Comparison of ENCODE assay signal across 19 cellular contexts in genomic region chr4:166144607-166145006, GRCh38.
DNase-seq lines count a peak whose midpoint lies in the region; ATAC-seq and FAIRE-seq lines count a peak whose summit lies in the region.
"Had no signal": no experiment of that assay in that cellular context is flagged by ENCODE, and none has a peak within 500 bp of the region (broad histone marks: within the 10 kb centered on the region; RNA-seq: fewer than 3 reads in every experiment).

No MANE protein-coding gene starts in this region.

- ATAC-seq in GM19452 (IDR thresholded peaks at IDR 0.05; ENCODE audit: unreplicated experiment) (no peak), aorta (ENCODE audit: low FRiP score) (no peak), HG03342 (IDR thresholded peaks at IDR 0.05; ENCODE audit: unreplicated experiment) (no peak)
- ATAC-seq: HCT116, T-cell had no signal

- intact Hi-C loops in aorta (cut with DNase I) = no loop called here

- 69 to 86% (median 76%) methylated on average over 4 of the region's 4 CpGs for WGBS in small intestine, 3 donors
- WGBS in aorta, 2 donors = 40 to 41% methylated on average over 4 of the region's 4 CpGs

- no peak overlapping the region for H3K27ac ChIP-seq in small intestine (ENCODE audit: low read depth in 1 of 2, low read length in 1 of 2)
- no peak overlapping the region for H3K27ac ChIP-seq in aorta (ENCODE audit: low read depth in 1 of 2, low read length in 2 of 2)
- H3K27ac ChIP-seq: GM23248, PC-9 had no signal

- no peak for FAIRE-seq in small intestine (lab: Jason Lieb, UNC)

- no peaks in the 10 kb centered on the region for H3K27me3 ChIP-seq in small intestine (ENCODE audit: control insufficient read depth in 2 of 2, insufficient read depth in 2 of 2, low read length in 2 of 2)
- H3K27me3 ChIP-seq in aorta (ENCODE audit: control insufficient read depth in 1 of 2, insufficient read depth in 2 of 2, low read length in 1 of 2) = no peaks in the 10 kb centered on the region

- H3K9me3 ChIP-seq in small intestine (ENCODE audit: control insufficient read depth, low read depth) = no peaks in the 10 kb centered on the region
- no peaks in the 10 kb centered on the region for H3K9me3 ChIP-seq in aorta (ENCODE audit: control insufficient read depth, low read length)
- H3K9me3 ChIP-seq: Caco-2 had no signal

- H3K36me3 ChIP-seq in small intestine (ENCODE audit: control insufficient read depth in 2 of 2, insufficient read depth in 2 of 2, low read length in 2 of 2) (no peaks in the 10 kb centered on the region), aorta (ENCODE audit: control insufficient read depth in 1 of 2, insufficient read depth in 2 of 2, low read length in 1 of 2) (no peaks in the 10 kb centered on the region)

- DNase-seq in M059J (ENCODE audit: low read depth) (peak; percentile 75), amniotic epithelial cell (ENCODE audit: low read depth) (peak; percentile 83), iris pigment epithelial cell (ENCODE audit: low read depth) (peak; percentile 4), small intestine (no peak), aorta (no peak)
- DNase-seq: Caco-2; CD4-positive, CD25-positive, alpha-beta regulatory T cell; DMS153; GM23248; MM.1S; NCI-H187 treated with DMSO at 0.1 percent for 48 hours; NCI-H2171; NCI-H510A; NCI-H82; PC-9; T-cell had no signal

- no peaks in the 10 kb centered on the region for H3K4me1 ChIP-seq in small intestine (ENCODE audit: control insufficient read depth in 2 of 2, insufficient read depth in 1 of 2, low read depth in 1 of 2, low read length in 1 of 2)
- no peaks in the 10 kb centered on the region for H3K4me1 ChIP-seq in aorta (ENCODE audit: control insufficient read depth in 1 of 2, insufficient read depth in 2 of 2, low read length in 2 of 2)
- H3K4me1 ChIP-seq: Caco-2 had no signal

- no peak overlapping the region for H3K4me3 ChIP-seq in small intestine (ENCODE audit: low read depth in 1 of 2, low read length in 2 of 2)
- H3K4me3 ChIP-seq in aorta (ENCODE audit: low read length in 2 of 2) = no peak overlapping the region
- H3K4me3 ChIP-seq: GM23248, PC-9 had no signal

Comparison
In these comparisons a context has a peak if more than half of its experiments do, and no peak if none do; other contexts are left out.
1. DNase-seq: peak in M059J (single experiment), amniotic epithelial cell (single experiment) and iris pigment epithelial cell (single experiment); none in small intestine (single experiment) and aorta (0 of 2).